1 cellular context compared by ENCODE assay signal in the genomic region with DNA sequence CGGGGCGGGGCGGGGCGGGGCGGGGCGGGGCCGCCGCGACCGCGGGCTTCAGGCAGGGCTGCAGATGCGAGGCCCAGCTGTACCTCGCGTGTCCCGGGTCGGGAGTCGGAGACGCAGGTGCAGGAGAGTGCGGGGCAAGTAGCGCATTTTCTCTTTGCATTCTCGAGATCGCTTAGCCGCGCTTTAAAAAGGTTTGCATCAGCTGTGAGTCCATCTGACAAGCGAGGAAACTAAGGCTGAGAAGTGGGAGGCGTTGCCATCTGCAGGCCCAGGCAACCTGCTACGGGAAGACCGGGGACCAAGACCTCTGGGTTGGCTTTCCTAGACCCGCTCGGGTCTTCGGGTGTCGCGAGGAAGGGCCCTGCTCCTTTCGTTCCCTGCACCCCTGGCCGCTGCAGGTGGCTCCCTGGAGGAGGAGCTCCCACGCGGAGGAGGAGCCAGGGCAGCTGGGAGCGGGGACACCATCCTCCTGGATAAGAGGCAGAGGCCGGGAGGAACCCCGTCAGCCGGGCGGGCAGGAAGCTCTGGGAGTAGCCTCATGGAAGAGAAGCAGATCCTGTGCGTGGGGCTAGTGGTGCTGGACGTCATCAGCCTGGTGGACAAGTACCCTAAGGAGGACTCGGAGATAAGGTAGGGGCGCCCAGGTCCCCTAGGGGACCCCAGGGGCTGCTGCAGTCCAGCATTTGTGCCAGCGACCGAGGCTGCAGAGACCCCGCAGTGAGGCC.
TF ChIP-seq lines count a peak whose summit lies in the region.

Gene KHK (plus strand): TSS at position 51 of the 725 bp plus-strand sequence. CDS start 488 bp downstream, at position 539.

TF ChIP-seq in HepG2, 621 proteins besides CTCF, POLR2A, EP300 and RAD21 (continued from another document and continues in another):
- no peak for TF ChIP-seq ATF2 (CRISPR knock-in tag; IDR thresholded peaks at IDR 0.05)
- TF ChIP-seq STAT5B (CRISPR knock-in tag; IDR thresholded peaks at IDR 0.05) = 0 out of 2 replicates have a peak, but pooled peaks have one; percentile 5
- TF ChIP-seq NFIB (CRISPR knock-in tag; IDR thresholded peaks at IDR 0.05; ENCODE audit: borderline replicate concordance) = no peak
- TF ChIP-seq REPIN1 (CRISPR knock-in tag; IDR thresholded peaks at IDR 0.05; ENCODE audit: borderline replicate concordance, low read depth) = no peak; the same call in 1 of the 2 replicates
- TF ChIP-seq, protein P1, sequence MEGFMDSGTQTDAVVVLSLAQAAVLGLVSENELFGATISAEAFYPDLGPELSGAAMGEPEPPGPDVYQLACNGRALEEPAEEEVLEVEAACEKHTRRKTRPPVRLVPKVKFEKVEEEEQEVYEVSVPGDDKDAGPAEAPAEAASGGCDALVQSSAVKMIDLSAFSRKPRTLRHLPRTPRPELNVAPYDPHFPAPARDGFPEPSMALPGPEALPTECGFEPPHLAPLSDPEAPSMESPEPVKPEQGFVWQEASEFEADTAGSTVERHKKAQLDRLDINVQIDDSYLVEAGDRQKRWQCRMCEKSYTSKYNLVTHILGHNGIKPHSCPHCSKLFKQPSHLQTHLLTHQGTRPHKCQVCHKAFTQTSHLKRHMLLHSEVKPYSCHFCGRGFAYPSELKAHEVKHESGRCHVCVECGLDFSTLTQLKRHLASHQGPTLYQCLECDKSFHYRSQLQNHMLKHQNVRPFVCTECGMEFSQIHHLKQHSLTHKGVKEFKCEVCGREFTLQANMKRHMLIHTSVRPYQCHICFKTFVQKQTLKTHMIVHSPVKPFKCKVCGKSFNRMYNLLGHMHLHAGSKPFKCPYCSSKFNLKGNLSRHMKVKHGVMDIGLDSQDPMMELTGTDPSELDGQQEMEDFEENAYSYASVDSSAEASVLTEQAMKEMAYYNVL (CRISPR knock-in tag; IDR thresholded peaks at IDR 0.05; ENCODE audit: borderline replicate concordance) = 0 out of 2 replicates have a peak, but pooled peaks have one; percentile 21
- peak; percentile 59; the same call in 1 of the 2 replicates for TF ChIP-seq THAP9 (CRISPR knock-in tag; IDR thresholded peaks at IDR 0.05; ENCODE audit: borderline replicate concordance)
- TF ChIP-seq TMF1 (CRISPR knock-in tag; IDR thresholded peaks at IDR 0.05; ENCODE audit: low read depth) = no peak
- TF ChIP-seq, protein P2, sequence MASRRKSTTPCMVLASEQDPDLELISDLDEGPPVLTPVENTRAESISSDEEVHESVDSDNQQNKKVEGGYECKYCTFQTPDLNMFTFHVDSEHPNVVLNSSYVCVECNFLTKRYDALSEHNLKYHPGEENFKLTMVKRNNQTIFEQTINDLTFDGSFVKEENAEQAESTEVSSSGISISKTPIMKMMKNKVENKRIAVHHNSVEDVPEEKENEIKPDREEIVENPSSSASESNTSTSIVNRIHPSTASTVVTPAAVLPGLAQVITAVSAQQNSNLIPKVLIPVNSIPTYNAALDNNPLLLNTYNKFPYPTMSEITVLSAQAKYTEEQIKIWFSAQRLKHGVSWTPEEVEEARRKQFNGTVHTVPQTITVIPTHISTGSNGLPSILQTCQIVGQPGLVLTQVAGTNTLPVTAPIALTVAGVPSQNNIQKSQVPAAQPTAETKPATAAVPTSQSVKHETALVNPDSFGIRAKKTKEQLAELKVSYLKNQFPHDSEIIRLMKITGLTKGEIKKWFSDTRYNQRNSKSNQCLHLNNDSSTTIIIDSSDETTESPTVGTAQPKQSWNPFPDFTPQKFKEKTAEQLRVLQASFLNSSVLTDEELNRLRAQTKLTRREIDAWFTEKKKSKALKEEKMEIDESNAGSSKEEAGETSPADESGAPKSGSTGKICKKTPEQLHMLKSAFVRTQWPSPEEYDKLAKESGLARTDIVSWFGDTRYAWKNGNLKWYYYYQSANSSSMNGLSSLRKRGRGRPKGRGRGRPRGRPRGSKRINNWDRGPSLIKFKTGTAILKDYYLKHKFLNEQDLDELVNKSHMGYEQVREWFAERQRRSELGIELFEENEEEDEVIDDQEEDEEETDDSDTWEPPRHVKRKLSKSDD (CRISPR knock-in tag; IDR thresholded peaks at IDR 0.05; ENCODE audit: low read depth) = peak; percentile 10; the same call in 1 of the 2 replicates
- TF ChIP-seq ZNF605 (CRISPR knock-in tag; IDR thresholded peaks at IDR 0.05) = 0 out of 2 replicates have a peak, but pooled peaks have one; percentile 57
- no peak for TF ChIP-seq JUN (CRISPR knock-in tag; IDR thresholded peaks at IDR 0.05)
- peak; percentile 8; the same call in 1 of the 2 replicates for TF ChIP-seq HNF4A (CRISPR knock-in tag; IDR thresholded peaks at IDR 0.05)
- peak; percentile 75 for TF ChIP-seq ZNF350 (CRISPR knock-in tag; IDR thresholded peaks at IDR 0.05; ENCODE audit: borderline replicate concordance, low read depth)
- TF ChIP-seq GABPB1 (CRISPR knock-in tag; IDR thresholded peaks at IDR 0.05) = peak; percentile 11; the same call in 1 of the 2 replicates
- no peak for TF ChIP-seq ZFP62 (CRISPR knock-in tag; IDR thresholded peaks at IDR 0.05)
- TF ChIP-seq ZNF225 (CRISPR knock-in tag; IDR thresholded peaks at IDR 0.05) = 0 out of 2 replicates have a peak, but pooled peaks have one; percentile 22
- no peak for TF ChIP-seq PRMT3 (CRISPR knock-in tag; IDR thresholded peaks at IDR 0.05; ENCODE audit: borderline replicate concordance, low read depth)
- TF ChIP-seq CBX1 (IDR thresholded peaks at IDR 0.05; ENCODE audit: low read depth) = peak; percentile 5
- TF ChIP-seq ZNF781 (CRISPR knock-in tag; IDR thresholded peaks at IDR 0.05; ENCODE audit: borderline replicate concordance, not compliant biosample characterization) = peak; percentile 78
- peak; percentile 54; the same call in 1 of the 2 replicates for TF ChIP-seq GMEB1 (CRISPR knock-in tag; IDR thresholded peaks at IDR 0.05; ENCODE audit: borderline replicate concordance)
- TF ChIP-seq PITX1 (CRISPR knock-in tag; IDR thresholded peaks at IDR 0.05) = no peak
- TF ChIP-seq, protein P3, sequence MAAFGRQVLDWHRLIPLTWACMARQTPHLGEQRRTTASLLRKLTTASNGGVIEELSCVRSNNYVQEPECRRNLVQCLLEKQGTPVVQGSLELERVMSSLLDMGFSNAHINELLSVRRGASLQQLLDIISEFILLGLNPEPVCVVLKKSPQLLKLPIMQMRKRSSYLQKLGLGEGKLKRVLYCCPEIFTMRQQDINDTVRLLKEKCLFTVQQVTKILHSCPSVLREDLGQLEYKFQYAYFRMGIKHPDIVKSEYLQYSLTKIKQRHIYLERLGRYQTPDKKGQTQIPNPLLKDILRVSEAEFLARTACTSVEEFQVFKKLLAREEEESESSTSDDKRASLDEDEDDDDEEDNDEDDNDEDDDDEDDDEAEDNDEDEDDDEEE (CRISPR knock-in tag; IDR thresholded peaks at IDR 0.05) = peak; percentile 92; the same call in 1 of the 2 replicates
- peak; percentile 86; the same call in 1 of the 2 replicates for TF ChIP-seq CHCHD3 (CRISPR knock-in tag; IDR thresholded peaks at IDR 0.05)
- TF ChIP-seq, protein P4, sequence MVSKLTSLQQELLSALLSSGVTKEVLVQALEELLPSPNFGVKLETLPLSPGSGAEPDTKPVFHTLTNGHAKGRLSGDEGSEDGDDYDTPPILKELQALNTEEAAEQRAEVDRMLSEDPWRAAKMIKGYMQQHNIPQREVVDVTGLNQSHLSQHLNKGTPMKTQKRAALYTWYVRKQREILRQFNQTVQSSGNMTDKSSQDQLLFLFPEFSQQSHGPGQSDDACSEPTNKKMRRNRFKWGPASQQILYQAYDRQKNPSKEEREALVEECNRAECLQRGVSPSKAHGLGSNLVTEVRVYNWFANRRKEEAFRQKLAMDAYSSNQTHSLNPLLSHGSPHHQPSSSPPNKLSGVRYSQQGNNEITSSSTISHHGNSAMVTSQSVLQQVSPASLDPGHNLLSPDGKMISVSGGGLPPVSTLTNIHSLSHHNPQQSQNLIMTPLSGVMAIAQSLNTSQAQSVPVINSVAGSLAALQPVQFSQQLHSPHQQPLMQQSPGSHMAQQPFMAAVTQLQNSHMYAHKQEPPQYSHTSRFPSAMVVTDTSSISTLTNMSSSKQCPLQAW (CRISPR knock-in tag; IDR thresholded peaks at IDR 0.05) = peak; percentile 19; the same call in 1 of the 2 replicates
- TF ChIP-seq BCL6 (CRISPR knock-in tag; IDR thresholded peaks at IDR 0.05) = 0 out of 2 replicates have a peak, but pooled peaks have one; percentile 3
- TF ChIP-seq, protein P5, sequence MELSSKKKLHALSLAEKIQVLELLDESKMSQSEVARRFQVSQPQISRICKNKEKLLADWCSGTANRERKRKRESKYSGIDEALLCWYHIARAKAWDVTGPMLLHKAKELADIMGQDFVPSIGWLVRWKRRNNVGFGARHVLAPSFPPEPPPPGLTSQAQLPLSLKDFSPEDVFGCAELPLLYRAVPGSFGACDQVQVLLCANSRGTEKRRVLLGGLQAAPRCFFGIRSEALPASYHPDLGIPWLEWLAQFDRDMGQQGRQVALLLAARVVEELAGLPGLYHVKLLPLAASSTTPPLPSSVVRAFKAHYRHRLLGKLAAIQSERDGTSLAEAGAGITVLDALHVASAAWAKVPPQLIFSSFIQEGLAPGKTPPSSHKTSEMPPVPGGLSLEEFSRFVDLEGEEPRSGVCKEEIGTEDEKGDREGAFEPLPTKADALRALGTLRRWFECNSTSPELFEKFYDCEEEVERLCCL (CRISPR knock-in tag; IDR thresholded peaks at IDR 0.05; ENCODE audit: borderline replicate concordance) = 0 out of 2 replicates have a peak, but pooled peaks have one; percentile 1
- TF ChIP-seq PHF20 (CRISPR knock-in tag; IDR thresholded peaks at IDR 0.05) = peak; percentile 7
- no peak; the same call in 1 of the 2 replicates for TF ChIP-seq ZMYM3 (CRISPR knock-in tag; IDR thresholded peaks at IDR 0.05)
- peak; percentile 54 for TF ChIP-seq KLF12 (CRISPR knock-in tag; IDR thresholded peaks at IDR 0.05; ENCODE audit: borderline replicate concordance)
- peak; percentile 22 for TF ChIP-seq CSRNP1 (CRISPR knock-in tag; IDR thresholded peaks at IDR 0.05)
- peak; percentile 87; the same call in 1 of the 2 replicates for TF ChIP-seq EED (CRISPR knock-in tag; IDR thresholded peaks at IDR 0.05)
- TF ChIP-seq ZNF790 (CRISPR knock-in tag; IDR thresholded peaks at IDR 0.05; ENCODE audit: borderline replicate concordance) = peak; percentile 67; the same call in 1 of the 2 replicates
- peak; percentile 60; the same call in 1 of the 2 replicates for TF ChIP-seq ELF4 (CRISPR knock-in tag; IDR thresholded peaks at IDR 0.05; ENCODE audit: borderline replicate concordance)
- no peak for TF ChIP-seq GTF3A (CRISPR knock-in tag; conservative IDR thresholded peaks at IDR 0.05)
- 0 out of 2 replicates have a peak, but pooled peaks have one; percentile 27 for TF ChIP-seq ZNF33B (CRISPR knock-in tag; IDR thresholded peaks at IDR 0.05)
- TF ChIP-seq ZNF552 (CRISPR knock-in tag; IDR thresholded peaks at IDR 0.05; ENCODE audit: borderline replicate concordance) = peak; percentile 80; the same call in 1 of the 2 replicates
- 0 out of 2 replicates have a peak, but pooled peaks have one; percentile 48 for TF ChIP-seq PCBP1 (IDR thresholded peaks at IDR 0.05; ENCODE audit: borderline replicate concordance, low read depth, low read length)
- TF ChIP-seq PLRG1 (conservative IDR thresholded peaks at IDR 0.05) = no peak
